In genomic region chr20:23189341-23189740, GRCh38 we compare ENCODE assay signal across 27 cellular contexts.
"Had no signal": no experiment of that assay in that cellular context is flagged by ENCODE, and none has a peak within 500 bp of the region (broad histone marks: within the 10 kb centered on the region; RNA-seq: fewer than 3 reads in every experiment).

No MANE protein-coding gene starts in this region.

- H3K36me3 ChIP-seq: neutrophil, ovary, right lobe of liver, sigmoid colon, thoracic aorta, thyroid gland, tibial nerve, upper lobe of left lung, vagina had no signal

- H3K9me3 ChIP-seq: neutrophil, ovary, psoas muscle, right lobe of liver, thoracic aorta, thyroid gland, tibial nerve, upper lobe of left lung, vagina had no signal

- DNase-seq: naive thymus-derived CD8-positive, alpha-beta T cell; nephron progenitor cell; nucleus accumbens; ovary; posterior cingulate gyrus; psoas muscle; right cardiac atrium; right lobe of liver; sigmoid colon; small intestine; stimulated activated CD4-positive, alpha-beta T cell treated with anti-CD3 and anti-CD28 coated beads, Interleukin-15, amount 100 ng/mL, for 24 hours; stimulated activated CD4-positive, alpha-beta T cell treated with anti-CD3 and anti-CD28 coated beads, Interleukin-2, amount 100 ng/mL, for 24 hours; stimulated activated CD4-positive, alpha-beta T cell treated with anti-CD3 and anti-CD28 coated beads, Interleukin-2, amount 100 ng/mL, for 48 hours; stimulated activated CD4-positive, alpha-beta T cell treated with anti-CD3 and anti-CD28 coated beads, Interleukin-4, amount 100 ng/mL, for 4 hours; stimulated activated CD8-positive, alpha-beta memory T cell treated with anti-CD3 and anti-CD28 coated beads, Interleukin-4, amount 100 ng/mL, for 48 hours; stimulated activated naive CD4-positive, alpha-beta T cell; stimulated activated naive CD8-positive, alpha-beta T cell treated with anti-CD3 and anti-CD28 coated beads, Interleukin-15, amount 100 ng/mL, for 72 hours; stimulated activated naive CD8-positive, alpha-beta T cell treated with anti-CD3 and anti-CD28 coated beads, Interleukin-15, Interleukin-2, amounts not matched to agents 100 U/mL and 50 U/mL, for 24 hours; substantia nigra; thyroid gland; trophoblast cell; upper lobe of left lung had no signal

- H2AFZ ChIP-seq: parathyroid adenoma had no signal

- H3K79me2 ChIP-seq: parathyroid adenoma had no signal

- H3K4me1 ChIP-seq: parathyroid adenoma, psoas muscle, right lobe of liver, sigmoid colon, tibial nerve, vagina had no signal

- H3K27me3 ChIP-seq: neutrophil, ovary, right lobe of liver, sigmoid colon, thyroid gland, tibial nerve, upper lobe of left lung, vagina had no signal

- H3K27ac ChIP-seq: neutrophil, ovary, parathyroid adenoma, psoas muscle, right lobe of liver, sigmoid colon, thoracic aorta, thyroid gland, tibial nerve, upper lobe of left lung had no signal

- H3K4me3 ChIP-seq: ovary, psoas muscle, right lobe of liver, sigmoid colon, thoracic aorta, thyroid gland, tibial nerve, upper lobe of left lung had no signal
